Comparison of ENCODE assay signal across 24 cellular contexts in genomic region chrX:71228063-71228642, GRCh38. TPM values are rescaled to one million over a fixed set of nuclear protein-coding genes. Genes with fewer than 3 reads are reported as not detected.
DNase-seq lines count a peak whose midpoint lies in the region; ATAC-seq, FAIRE-seq and TF ChIP-seq lines count a peak whose summit lies in the region.
"Had no signal": no experiment of that assay in that cellular context is flagged by ENCODE, and none has a peak within 500 bp of the region (broad histone marks: within the 10 kb centered on the region; RNA-seq: fewer than 3 reads in every experiment).

No MANE protein-coding gene starts in this region.

- H3K4me1 ChIP-seq in hepatocyte (ENCODE audit: insufficient read depth) (no peaks in the 10 kb centered on the region), mucosa of descending colon (ENCODE audit: low read depth) (no peaks in the 10 kb centered on the region), small intestine (ENCODE audit: control insufficient read depth in 2 of 2, insufficient read depth in 1 of 2, low read depth in 1 of 2, low read length in 1 of 2) (no peaks in the 10 kb centered on the region)
- H3K4me1 ChIP-seq: BE2C had no signal

- H3K4me3 ChIP-seq in hepatocyte (no peak overlapping the region), mucosa of descending colon (no peak overlapping the region), small intestine (ENCODE audit: low read depth in 1 of 2, low read length in 2 of 2) (no peak overlapping the region)
- H3K4me3 ChIP-seq: GM23248, SJCRH30 had no signal

- no peak overlapping the region for H2AFZ ChIP-seq in hepatocyte
- H2AFZ ChIP-seq: GM23248 had no signal

- H3K27me3 ChIP-seq in hepatocyte (no peaks in the 10 kb centered on the region), small intestine (ENCODE audit: control insufficient read depth in 2 of 2, insufficient read depth in 2 of 2, low read length in 2 of 2) (no peaks in the 10 kb centered on the region)
- H3K27me3 ChIP-seq: BE2C, SJCRH30 had no signal

- H3K9me3 ChIP-seq in hepatocyte (ENCODE audit: low read depth) (no peaks in the 10 kb centered on the region), mucosa of descending colon (no peaks in the 10 kb centered on the region), small intestine (ENCODE audit: control insufficient read depth, low read depth) (no peaks in the 10 kb centered on the region)
- H3K9me3 ChIP-seq: BE2C, SJCRH30 had no signal

- intact Hi-C loops in mucosa of descending colon (cut with DNase I, micrococcal nuclease), result no loop called here

- H3K27ac ChIP-seq in hepatocyte, result peak overlapping the region; percentile 64
- H3K27ac ChIP-seq in small intestine (ENCODE audit: low read depth in 1 of 2, low read length in 1 of 2), result peak overlapping the region in 1 of 2 donors; percentile 13
- no peak overlapping the region for H3K27ac ChIP-seq in caudate nucleus (ENCODE audit: low read depth, low read length)
- H3K27ac ChIP-seq: GM23248, SJCRH30 had no signal

- FAIRE-seq in small intestine (lab: Jason Lieb, UNC), result no peak
- FAIRE-seq: RCC 7860 had no signal

- H3K79me2 ChIP-seq in hepatocyte, result no peaks in the 10 kb centered on the region

- peak; percentile 44 for DNase-seq in HuH-7.5 (ENCODE audit: low spot score)
- DNase-seq in hepatocyte (ENCODE audit: low spot score), result no peak
- DNase-seq in mucosa of descending colon, result no peak
- DNase-seq in small intestine, result peak; percentile 66
- DNase-seq in NCI-H524 (lab: John Stamatoyannopoulos, UW), result no peak
- DNase-seq in KG1 (lab: John Stamatoyannopoulos, UW), result no peak
- DNase-seq in caudate nucleus (lab: John Stamatoyannopoulos, UW), result no peak
- DNase-seq: BE2C, DMS79 treated with DMSO at 0.1 percent for 48 hours, GM23248, H9, HFFc6, Kasumi-1, NCI-H1417, NCI-H187 treated with DMSO at 0.1 percent for 48 hours, NCI-H524 treated with DMSO at 0.1 percent for 48 hours, SJCRH30, T-cell had no signal

- H3K36me3 ChIP-seq in hepatocyte (replicated peaks; ENCODE audit: insufficient read depth, low read depth) (no peaks in the 10 kb centered on the region), mucosa of descending colon (ENCODE audit: low read depth) (no peaks in the 10 kb centered on the region), small intestine (ENCODE audit: control insufficient read depth in 2 of 2, insufficient read depth in 2 of 2, low read length in 2 of 2) (no peaks in the 10 kb centered on the region)
- H3K36me3 ChIP-seq: BE2C, SJCRH30 had no signal

- ATAC-seq in mucosa of descending colon, result peak; percentile 9
- ATAC-seq: T-cell had no signal

- no peak for TF ChIP-seq CTCF in hepatocyte (IDR thresholded peaks at IDR 0.05; ENCODE audit: poor library complexity)
- TF ChIP-seq CTCF in mucosa of descending colon (IDR thresholded peaks at IDR 0.05), result no peak

- no peaks in the 10 kb centered on the region for H3K9me2 ChIP-seq in hepatocyte (replicated peaks; ENCODE audit: insufficient read depth)

- H3K4me2 ChIP-seq in hepatocyte, result no peak overlapping the region

- no peaks in the 10 kb centered on the region for H4K20me1 ChIP-seq in hepatocyte (ENCODE audit: insufficient read depth, poor library complexity, severe bottlenecking)

- WGBS in hepatocyte (ENCODE audit: low lambda C conversion rate, missing lambda C conversion rate), result 73% methylated on average over 1 of the region's 1 CpG
- 58 to 83% (median 69%) methylated on average over 1 of the region's 1 CpG for WGBS in small intestine, 3 donors

RNA-seq across cellular contexts. Expression of gene GJB1, which starts 5.1 kb away (rescaled TPM):
- total RNA-seq in hepatocyte, result 95.4 and 103 TPM in 2 replicates
- 82.6 and 98.2 TPM in 2 replicates for polyA plus RNA-seq in hepatocyte
- total RNA-seq in mucosa of descending colon, result 10 to 100 TPM; 24.2 to 78.9 (median 58.2) TPM
- polyA plus RNA-seq in small intestine, result 10 to 100 TPM; 23.3 to 81.6 (median 27.6) TPM
- total RNA-seq: A673, GM23248, H9, HFFc6, HT1080, MCF 10A, OCI-LY7 had no signal
- polyA plus RNA-seq: GM23248, IgD-negative memory B cell had no signal

RNA-seq across cellular contexts. Expression of gene ZMYM3, which starts 25.8 kb away (rescaled TPM):
- 25.0 and 26.2 TPM in 2 replicates for total RNA-seq in hepatocyte
- polyA plus RNA-seq in hepatocyte, result 10.5 and 15.1 TPM in 2 replicates
- 10 to 100 TPM; 13.7 to 24.9 (median 16.4) TPM for total RNA-seq in mucosa of descending colon
- polyA plus RNA-seq in small intestine, result 1 to 10 TPM; 3.5 to 7.7 (median 3.8) TPM

RNA-seq across cellular contexts. Expression of gene NONO, which starts 55.3 kb away (rescaled TPM):
- total RNA-seq in hepatocyte, result 318 and 330 TPM in 2 replicates
- 175 and 204 TPM in 2 replicates for polyA plus RNA-seq in hepatocyte
- 100 to 1,000 TPM; 166 to 218 (median 197) TPM for total RNA-seq in mucosa of descending colon
- polyA plus RNA-seq in small intestine, result 100 to 1,000 TPM in 2 of 3 donors, 10 to 100 TPM in 1; 82.5 to 183 (median 106) TPM

Comparison
In these comparisons a context has a peak if more than half of its experiments do, and no peak if none do; other contexts are left out.
1. DNase-seq: peak in HuH-7.5 (single experiment) and small intestine (single experiment); none in hepatocyte (single experiment), mucosa of descending colon (0 of 3), NCI-H524 (0 of 2), KG1 (single experiment) and caudate nucleus (0 of 61).